Comparison of ENCODE assay signal across 26 cellular contexts in the genomic region with DNA sequence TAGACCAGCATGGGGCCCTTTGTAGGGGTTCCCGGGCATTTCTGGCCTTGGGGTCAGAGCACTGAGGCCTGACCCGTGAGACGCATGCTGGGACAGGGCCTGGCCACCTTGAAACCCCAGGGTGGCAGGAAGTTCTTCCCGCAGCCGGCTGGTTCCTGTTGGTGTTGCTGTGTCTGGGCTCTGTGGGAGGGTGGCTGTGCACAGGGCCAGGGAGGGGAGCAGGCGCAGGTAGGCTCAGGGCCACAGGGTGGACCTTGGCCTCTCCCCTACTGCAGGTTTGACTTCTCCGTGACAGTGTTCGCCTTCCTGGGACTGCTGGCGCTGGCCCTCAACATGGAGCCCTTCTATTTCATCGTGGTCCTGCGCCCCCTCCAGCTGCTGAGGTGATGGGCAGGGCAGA.
"Had no signal": no experiment of that assay in that cellular context is flagged by ENCODE, and none has a peak within 500 bp of the region (broad histone marks: within the 10 kb centered on the region; RNA-seq: fewer than 3 reads in every experiment).

No MANE protein-coding gene starts in this region.

- H3K27ac ChIP-seq: brain microvascular endothelial cell, coronary artery, dorsolateral prefrontal cortex, hepatocyte, pancreas, prostate gland, thoracic aorta, uterus, WERI-Rb-1 had no signal

- H3K79me2 ChIP-seq: hepatocyte had no signal

- DNase-seq: activated CD4-positive, alpha-beta T cell treated with anti-CD3 and anti-CD28 coated beads, Interleukin-2, amount 50 U/mL, for 1 hour; activated CD4-positive, CD25-positive, alpha-beta regulatory T cell treated with anti-CD3 and anti-CD28 coated beads, Interleukin-2, amount 50 U/mL, for 72 hours; activated gamma-delta T cell; activated naive CD4-positive, alpha-beta T cell treated with anti-CD3 and anti-CD28 coated beads, Interleukin-2, amount 50 U/mL, for 16 hours; amniotic stem cell; brain microvascular endothelial cell; dorsolateral prefrontal cortex; effector memory CD4-positive, alpha-beta T cell; erythroblast; gastrocnemius medialis; islet precursor cell; mammary epithelial cell; pancreas; stimulated activated CD4-positive, alpha-beta T cell treated with anti-CD3 and anti-CD28 coated beads, Interleukin-15, amount 100 ng/mL, for 24 hours; stimulated activated CD4-positive, alpha-beta T cell treated with anti-CD3 and anti-CD28 coated beads, Interleukin-2, amount 100 ng/mL, for 24 hours; stimulated activated naive CD8-positive, alpha-beta T cell treated with anti-CD3 and anti-CD28 coated beads, Interleukin-15, Interleukin-2, amounts not matched to agents 100 U/mL and 50 U/mL, for 24 hours; trophoblast cell; uterus; WERI-Rb-1 had no signal

- FAIRE-seq: astrocyte, pancreas had no signal

- ATAC-seq: pancreas; stimulated activated naive CD8-positive, alpha-beta T cell treated with anti-CD3 and anti-CD28 coated beads, Interleukin-15, Interleukin-2, amounts not matched to agents 100 U/mL and 50 U/mL, for 24 hours had no signal

- H3K4me2 ChIP-seq: hepatocyte had no signal

- H3K27ac Mint-ChIP-seq: activated T-helper 1 cell treated with anti-CD3 and anti-CD28 coated beads, Interleukin-12 subunit alpha, Interleukin-12 subunit beta, Interleukin-2, Interleukin-4 antibody, amounts not matched to agents 30 ng/mL and 10 ng/mL and 1 ng/mL, durations not matched to agents 14 hours and 24 hours and 36 hours had no signal

- H3K4me1 ChIP-seq: gastrocnemius medialis, pancreas, prostate gland, uterus had no signal

- H3K4me3 ChIP-seq: coronary artery, dorsolateral prefrontal cortex, gastrocnemius medialis, hepatocyte, pancreas, prostate gland, thoracic aorta, uterus had no signal

- H3K9me3 Mint-ChIP-seq: activated T-helper 1 cell treated with anti-CD3 and anti-CD28 coated beads, Interleukin-12 subunit alpha, Interleukin-12 subunit beta, Interleukin-2, Interleukin-4 antibody, amounts not matched to agents 30 ng/mL and 10 ng/mL and 1 ng/mL, durations not matched to agents 14 hours and 24 hours and 36 hours; nephron had no signal

- H3K4me3 Mint-ChIP-seq: activated T-helper 1 cell treated with anti-CD3 and anti-CD28 coated beads, Interleukin-12 subunit alpha, Interleukin-12 subunit beta, Interleukin-2, Interleukin-4 antibody, amounts not matched to agents 30 ng/mL and 10 ng/mL and 1 ng/mL, durations not matched to agents 14 hours and 24 hours and 36 hours; nephron had no signal

- H3K36me3 ChIP-seq: uterus, WERI-Rb-1 had no signal

- H3K27me3 ChIP-seq: brain microvascular endothelial cell, dorsolateral prefrontal cortex, gastrocnemius medialis, hepatocyte, pancreas, uterus had no signal

- H2AFZ ChIP-seq: hepatocyte had no signal

- H3K9me3 ChIP-seq: gastrocnemius medialis, pancreas, prostate gland, thoracic aorta, uterus had no signal
